ENCODE assay signal across 25 cellular contexts in genomic region chr5:155952486-155953105, GRCh38.
DNase-seq lines count a peak whose midpoint lies in the region; ATAC-seq and TF ChIP-seq lines count a peak whose summit lies in the region.
"Had no signal": no experiment of that assay in that cellular context is flagged by ENCODE, and none has a peak within 500 bp of the region (broad histone marks: within the 10 kb centered on the region; RNA-seq: fewer than 3 reads in every experiment).

No MANE protein-coding gene starts in this region.

- peaks cover 18% of the 10 kb centered on the region for H3K4me1 Mint-ChIP-seq in GM23338
- no peaks in the 10 kb centered on the region for H3K4me1 Mint-ChIP-seq in CD4-positive, alpha-beta memory T cell
- H3K4me1 Mint-ChIP-seq: CD4-positive, CD25-positive, alpha-beta regulatory T cell had no signal

- H3K9me3 ChIP-seq in right atrium auricular region (no peaks in the 10 kb centered on the region), SK-N-MC (ENCODE audit: low read depth, low read length) (no peaks in the 10 kb centered on the region), mesodermal cell (ENCODE audit: control insufficient read depth, low read length) (no peaks in the 10 kb centered on the region)
- no peaks in the 10 kb centered on the region for H3K9me3 ChIP-seq in CD4-positive, alpha-beta memory T cell (ENCODE audit: control insufficient read depth in 1 of 2, low read length in 2 of 2)
- H3K9me3 ChIP-seq: BLaER1, HAP-1 had no signal

- 84 to 88% methylated on average over 5 to 6 of the region's 7 CpGs for WGBS in mesodermal cell (ENCODE audit: insufficient coverage in 2 of 2), 2 experiments

- POLR2A ChIA-PET in CD4-positive, alpha-beta memory T cell (lab: Charles Lee; ENCODE audit: partially characterized antibody): no interaction called here

- H4K20me1 ChIP-seq in GM23338 (replicated peaks; ENCODE audit: insufficient read depth): no peaks in the 10 kb centered on the region
- H4K20me1 ChIP-seq: BLaER1 had no signal

- H3K9ac ChIP-seq in SK-N-MC (ENCODE audit: insufficient read length): no peak overlapping the region
- H3K9ac ChIP-seq: BLaER1 had no signal

- peak overlapping the region; percentile 77; the same call in 1 of the 2 replicates for H2AFZ ChIP-seq in GM23338
- H2AFZ ChIP-seq: PC-9 had no signal

- peak overlapping the region; percentile 2; the same call in 1 of the 2 replicates for H3K27ac Mint-ChIP-seq in GM23338
- H3K27ac Mint-ChIP-seq in activated naive CD4-positive, alpha-beta T cell treated with anti-CD3 and anti-CD28 coated beads, Interleukin-2, amount 50 U/mL, for 72 hours: peak overlapping the region in 1 of 2 donors; percentile 23
- no peak overlapping the region for H3K27ac Mint-ChIP-seq in CD4-positive, alpha-beta memory T cell
- H3K27ac Mint-ChIP-seq: CD4-positive, CD25-positive, alpha-beta regulatory T cell had no signal

- no peaks in the 10 kb centered on the region for H3K36me3 Mint-ChIP-seq in GM23338 (ENCODE audit: low read depth)
- H3K36me3 Mint-ChIP-seq in activated naive CD4-positive, alpha-beta T cell treated with anti-CD3 and anti-CD28 coated beads, Interleukin-2, amount 50 U/mL, for 72 hours: no peaks in the 10 kb centered on the region
- no peaks in the 10 kb centered on the region for H3K36me3 Mint-ChIP-seq in CD4-positive, alpha-beta memory T cell
- H3K36me3 Mint-ChIP-seq: CD4-positive, CD25-positive, alpha-beta regulatory T cell had no signal

- no peaks in the 10 kb centered on the region for H3K36me3 ChIP-seq in right atrium auricular region
- H3K36me3 ChIP-seq in GM23338 (ENCODE audit: insufficient read depth): no peaks in the 10 kb centered on the region
- H3K36me3 ChIP-seq in SK-N-MC (ENCODE audit: insufficient read depth, low read length): no peaks in the 10 kb centered on the region
- no peaks in the 10 kb centered on the region for H3K36me3 ChIP-seq in mesodermal cell (ENCODE audit: control insufficient read depth, insufficient read depth, low read length)
- no peaks in the 10 kb centered on the region for H3K36me3 ChIP-seq in CD4-positive, alpha-beta memory T cell (ENCODE audit: insufficient read depth, low read length)
- H3K36me3 ChIP-seq: BLaER1, HAP-1 had no signal

- no peaks in the 10 kb centered on the region for H3K79me2 ChIP-seq in GM23338 (replicated peaks; ENCODE audit: insufficient read depth)

- H3F3A ChIP-seq in GM23338 (replicated peaks; ENCODE audit: low read depth): no peaks in the 10 kb centered on the region

- H3K27ac ChIP-seq in right atrium auricular region: no peak overlapping the region
- no peak overlapping the region for H3K27ac ChIP-seq in GM23338 (ENCODE audit: low read depth)
- H3K27ac ChIP-seq in SK-N-MC: no peak overlapping the region
- peak overlapping the region; percentile 55 for H3K27ac ChIP-seq in mesodermal cell (ENCODE audit: low read depth, low read length, severe bottlenecking)
- no peak overlapping the region for H3K27ac ChIP-seq in CD4-positive, alpha-beta memory T cell (ENCODE audit: low read depth, low read length)
- H3K27ac ChIP-seq: BLaER1, HL-60, PC-9 had no signal

- DNase-seq in Right ventricle myocardium superior (no peak), right atrium auricular region (ENCODE audit: low spot score) (no peak), GM23338 (ENCODE audit: low spot score) (no peak), SK-N-MC (ENCODE audit: low read depth, low spot score) (peak; percentile 6)
- DNase-seq in activated naive CD4-positive, alpha-beta T cell treated with anti-CD3 and anti-CD28 coated beads, Interleukin-2, amount 50 U/mL, for 72 hours (ENCODE audit: low spot score in 2 of 2): no peak
- no peak for DNase-seq in CD4-positive, alpha-beta memory T cell
- DNase-seq: 8988T; CD4-positive, CD25-positive, alpha-beta regulatory T cell; DMS79 treated with DMSO at 0.1 percent for 48 hours; GF-D8; GOT3; Kasumi-1; NCI-H1105; NCI-H1436 treated with DMSO at 0.1 percent for 48 hours; NCI-H187 treated with DMSO at 0.1 percent for 48 hours; NCI-H446; NCI-H524 treated with DMSO at 0.1 percent for 48 hours; PC-9; SHP77 had no signal

- ATAC-seq in Right ventricle myocardium superior (ENCODE audit: poor library complexity) (peak; percentile 30), GM23338 (no peak), HG03565 (IDR thresholded peaks at IDR 0.05; ENCODE audit: unreplicated experiment) (no peak)
- no peak for ATAC-seq in activated naive CD4-positive, alpha-beta T cell treated with anti-CD3 and anti-CD28 coated beads, Interleukin-2, amount 50 U/mL, for 72 hours
- ATAC-seq: K562 had no signal

- CTCF ChIA-PET in CD4-positive, alpha-beta memory T cell (lab: Charles Lee; ENCODE audit: partially characterized antibody): interaction anchor here (2.0 kb wide), 1 partner anchor 9 kb away, joined by 5 read pairs; no protein-coding TSS in a partner anchor

- no peaks in the 10 kb centered on the region for H3K27me3 ChIP-seq in right atrium auricular region
- H3K27me3 ChIP-seq in GM23338 (ENCODE audit: insufficient read depth): no peaks in the 10 kb centered on the region
- H3K27me3 ChIP-seq in CD4-positive, alpha-beta memory T cell (ENCODE audit: insufficient read depth, low read length): no peaks in the 10 kb centered on the region
- H3K27me3 ChIP-seq: BLaER1 had no signal

- peak overlapping the region; percentile 14; the same call in 1 of the 2 replicates for H3K4me2 ChIP-seq in GM23338
- H3K4me2 ChIP-seq: BLaER1, PC-9 had no signal

- intact Hi-C loops in Right ventricle myocardium superior (cut with DNase I): no loop called here
- intact Hi-C loops in CD4-positive, alpha-beta memory T cell (cut with micrococcal nuclease): no loop called here

- no peaks in the 10 kb centered on the region for H3K9me3 Mint-ChIP-seq in GM23338
- no peaks in the 10 kb centered on the region for H3K9me3 Mint-ChIP-seq in activated naive CD4-positive, alpha-beta T cell treated with anti-CD3 and anti-CD28 coated beads, Interleukin-2, amount 50 U/mL, for 72 hours
- no peaks in the 10 kb centered on the region for H3K9me3 Mint-ChIP-seq in CD4-positive, alpha-beta memory T cell

- H3K27me3 Mint-ChIP-seq in GM23338 (ENCODE audit: insufficient read depth, low read depth, poor library complexity): no peaks in the 10 kb centered on the region
- peaks cover 2 to 5% of the 10 kb centered on the region in 2 donors for H3K27me3 Mint-ChIP-seq in CD4-positive, alpha-beta memory T cell
- H3K27me3 Mint-ChIP-seq: CD4-positive, CD25-positive, alpha-beta regulatory T cell had no signal

- H3K4me3 Mint-ChIP-seq in GM23338: no peak overlapping the region
- H3K4me3 Mint-ChIP-seq in CD4-positive, alpha-beta memory T cell: no peak overlapping the region
- H3K4me3 Mint-ChIP-seq: CD4-positive, CD25-positive, alpha-beta regulatory T cell had no signal

- 0 out of 2 replicates have a peak, but pooled peaks cover 5% of the 10 kb centered on the region for H3K9me2 ChIP-seq in GM23338 (ENCODE audit: insufficient read depth)

- TF ChIP-seq CTCF in right atrium auricular region (IDR thresholded peaks at IDR 0.05): no peak
- TF ChIP-seq CTCF in GM23338 (conservative IDR thresholded peaks at IDR 0.05; ENCODE audit: low read depth in 2 of 2): no peak

- no peaks in the 10 kb centered on the region for H3K4me1 ChIP-seq in right atrium auricular region
- H3K4me1 ChIP-seq in GM23338 (ENCODE audit: insufficient read depth): peaks cover 18% of the 10 kb centered on the region
- H3K4me1 ChIP-seq in mesodermal cell (ENCODE audit: control insufficient read depth, insufficient read depth, low read length, poor library complexity, severe bottlenecking): peaks cover 18% of the 10 kb centered on the region
- no peaks in the 10 kb centered on the region for H3K4me1 ChIP-seq in CD4-positive, alpha-beta memory T cell (ENCODE audit: insufficient read depth, low read length)
- H3K4me1 ChIP-seq: BLaER1, HAP-1 had no signal

- H3K4me3 ChIP-seq in right atrium auricular region (no peak overlapping the region), GM23338 (no peak overlapping the region), SK-N-MC (no peak overlapping the region), mesodermal cell (ENCODE audit: extremely low read depth, insufficient read depth, low read length, poor library complexity, severe bottlenecking) (no peak overlapping the region)
- H3K4me3 ChIP-seq in CD4-positive, alpha-beta memory T cell (ENCODE audit: low read length in 2 of 2): no peak overlapping the region
- H3K4me3 ChIP-seq: BLaER1, HAP-1, K562, PC-9 had no signal

TF ChIP-seq in GM23338, 12 proteins besides CTCF, POLR2A, EP300 and RAD21 (continues in another document):
- TF ChIP-seq CREB1 (CRISPR knock-in tag; IDR thresholded peaks at IDR 0.05; ENCODE audit: low read depth) (no peak), STAT1 (IDR thresholded peaks at IDR 0.05; ENCODE audit: unreplicated experiment) (no peak), POLR2AphosphoS5 (IDR thresholded peaks at IDR 0.05; ENCODE audit: low read depth) (no peak), NANOG (IDR thresholded peaks at IDR 0.05; ENCODE audit: borderline replicate concordance) (no peak), JUNB (IDR thresholded peaks at IDR 0.05; ENCODE audit: unreplicated experiment) (no peak), ETS1 (IDR thresholded peaks at IDR 0.05) (no peak), EZH2 (IDR thresholded peaks at IDR 0.05; ENCODE audit: low read depth, unreplicated experiment) (no peak), EZH2phosphoT487 (IDR thresholded peaks at IDR 0.05; ENCODE audit: unreplicated experiment) (no peak)
